Comparison of ENCODE assay signal across 31 cellular contexts in the genomic region with DNA sequence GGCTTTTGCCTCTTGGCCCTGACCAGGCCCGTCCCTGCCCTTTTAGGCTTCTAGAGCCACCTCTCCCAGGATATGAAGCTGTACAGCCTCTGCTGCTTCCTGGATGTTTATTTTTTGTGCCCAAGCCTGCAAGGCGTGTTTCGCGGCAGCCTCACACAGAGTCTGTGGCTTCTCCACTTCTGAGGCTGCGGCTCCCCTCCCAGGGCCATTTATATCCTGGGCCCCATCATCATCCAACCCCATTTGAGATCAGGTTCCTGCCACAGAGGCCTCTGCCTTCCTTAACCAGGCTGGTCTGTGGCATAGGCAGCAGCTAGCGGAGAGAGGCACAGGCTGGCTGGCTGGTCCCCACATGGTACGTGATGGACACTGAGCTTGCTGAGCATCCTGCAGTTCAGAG.
"Had no signal": no experiment of that assay in that cellular context is flagged by ENCODE, and none has a peak within 500 bp of the region (broad histone marks: within the 10 kb centered on the region; RNA-seq: fewer than 3 reads in every experiment).

No MANE protein-coding gene starts in this region.

- H3K4me2 ChIP-seq: KMS-11, PC-9 had no signal

- H3K4me3 Mint-ChIP-seq: activated B cell treated with CpG ODN at 0.5 μM for 24 hours; activated CD4-positive, alpha-beta memory T cell treated with anti-CD3 and anti-CD28 coated beads for 36 hours; activated naive CD8-positive, alpha-beta T cell treated with anti-CD3 and anti-CD28 coated beads for 36 hours; activated T-cell treated with anti-CD3 and anti-CD28 coated beads, Interleukin-2, amount 50 U/mL, for 72 hours; activated T-helper 17 cell treated with anti-CD3 and anti-CD28 coated beads, Interleukin-2, amount 50 U/mL, for 72 hours had no signal

- H3K4me1 Mint-ChIP-seq: activated T-helper 17 cell treated with anti-CD3 and anti-CD28 coated beads, Interleukin-2, amount 50 U/mL, for 72 hours had no signal

- H2AFZ ChIP-seq: PC-9 had no signal

- H3K27me3 Mint-ChIP-seq: activated CD4-positive, alpha-beta memory T cell treated with anti-CD3 and anti-CD28 coated beads for 36 hours; activated naive CD8-positive, alpha-beta T cell treated with anti-CD3 and anti-CD28 coated beads for 36 hours; activated T-helper 17 cell treated with anti-CD3 and anti-CD28 coated beads, Interleukin-2, amount 50 U/mL, for 72 hours had no signal

- H3K4me3 ChIP-seq: PC-9 had no signal

- H3K27ac ChIP-seq: brain microvascular endothelial cell, KMS-11, PC-9, RWPE1, VCaP had no signal

- H3K36me3 ChIP-seq: brain microvascular endothelial cell had no signal

- H3K27ac Mint-ChIP-seq: activated B cell treated with CpG ODN at 0.5 μM for 24 hours; activated CD4-positive, alpha-beta memory T cell treated with anti-CD3 and anti-CD28 coated beads for 36 hours; activated naive CD8-positive, alpha-beta T cell treated with anti-CD3 and anti-CD28 coated beads for 36 hours; activated T-cell treated with anti-CD3 and anti-CD28 coated beads, Interleukin-2, amount 50 U/mL, for 72 hours; activated T-helper 17 cell treated with anti-CD3 and anti-CD28 coated beads, Interleukin-2, amount 50 U/mL, for 72 hours had no signal

- H3K36me3 Mint-ChIP-seq: activated CD4-positive, alpha-beta memory T cell treated with anti-CD3 and anti-CD28 coated beads for 36 hours had no signal

- DNase-seq: activated B cell treated with CpG ODN at 0.5 μM for 24 hours; activated CD4-positive, alpha-beta memory T cell treated with anti-CD3 and anti-CD28 coated beads for 36 hours; activated CD4-positive, alpha-beta T cell treated with anti-CD3 and anti-CD28 coated beads for 48 hours; activated CD4-positive, CD25-positive, alpha-beta regulatory T cell treated with anti-CD3 and anti-CD28 coated beads, Interleukin-2, amount 50 U/mL, for 72 hours; activated effector memory CD4-positive, alpha-beta T cell treated with anti-CD3 and anti-CD28 coated beads, Interleukin-2, amount 50 U/mL, for 16 hours; activated naive CD4-positive, alpha-beta T cell; activated naive CD4-positive, alpha-beta T cell treated with anti-CD3 and anti-CD28 coated beads, Interleukin-2, amount 50 U/mL, for 16 hours; activated naive CD8-positive, alpha-beta T cell treated with anti-CD3 and anti-CD28 coated beads for 36 hours; activated T-cell treated with anti-CD3 and anti-CD28 coated beads, Interleukin-2, amount 50 U/mL, for 1 hour; activated T-cell treated with anti-CD3 and anti-CD28 coated beads, Interleukin-2, amount 50 U/mL, for 72 hours; amniotic stem cell; aorta; central memory CD4-positive, alpha-beta T cell; NCI-H1417; NCI-H146; NCI-H187; NCI-H510A; NCI-H526; NCI-H748 treated with DMSO at 0.1 percent for 48 hours; NK-92 treated with Interleukin-12 subunit alpha and Interleukin-12 subunit beta, amount 100 ng/mL, for 24 hours; PC-9; SIG-M5; T-helper 1 cell; T-helper 2 cell; T-helper 9 cell had no signal

- H3K9me3 Mint-ChIP-seq: activated B cell treated with CpG ODN at 0.5 μM for 24 hours; activated CD4-positive, alpha-beta memory T cell treated with anti-CD3 and anti-CD28 coated beads for 36 hours; activated naive CD8-positive, alpha-beta T cell treated with anti-CD3 and anti-CD28 coated beads for 36 hours; activated T-cell treated with anti-CD3 and anti-CD28 coated beads, Interleukin-2, amount 50 U/mL, for 72 hours; activated T-helper 17 cell treated with anti-CD3 and anti-CD28 coated beads, Interleukin-2, amount 50 U/mL, for 72 hours had no signal

- ATAC-seq: activated T-cell treated with anti-CD3 and anti-CD28 coated beads, Interleukin-2, amount 50 U/mL, for 72 hours; activated T-helper 17 cell treated with anti-CD3 and anti-CD28 coated beads, Interleukin-2, amount 50 U/mL, for 72 hours; Right ventricle myocardium inferior had no signal
